ENCODE assay signal across 8 cellular contexts in the genomic region with DNA sequence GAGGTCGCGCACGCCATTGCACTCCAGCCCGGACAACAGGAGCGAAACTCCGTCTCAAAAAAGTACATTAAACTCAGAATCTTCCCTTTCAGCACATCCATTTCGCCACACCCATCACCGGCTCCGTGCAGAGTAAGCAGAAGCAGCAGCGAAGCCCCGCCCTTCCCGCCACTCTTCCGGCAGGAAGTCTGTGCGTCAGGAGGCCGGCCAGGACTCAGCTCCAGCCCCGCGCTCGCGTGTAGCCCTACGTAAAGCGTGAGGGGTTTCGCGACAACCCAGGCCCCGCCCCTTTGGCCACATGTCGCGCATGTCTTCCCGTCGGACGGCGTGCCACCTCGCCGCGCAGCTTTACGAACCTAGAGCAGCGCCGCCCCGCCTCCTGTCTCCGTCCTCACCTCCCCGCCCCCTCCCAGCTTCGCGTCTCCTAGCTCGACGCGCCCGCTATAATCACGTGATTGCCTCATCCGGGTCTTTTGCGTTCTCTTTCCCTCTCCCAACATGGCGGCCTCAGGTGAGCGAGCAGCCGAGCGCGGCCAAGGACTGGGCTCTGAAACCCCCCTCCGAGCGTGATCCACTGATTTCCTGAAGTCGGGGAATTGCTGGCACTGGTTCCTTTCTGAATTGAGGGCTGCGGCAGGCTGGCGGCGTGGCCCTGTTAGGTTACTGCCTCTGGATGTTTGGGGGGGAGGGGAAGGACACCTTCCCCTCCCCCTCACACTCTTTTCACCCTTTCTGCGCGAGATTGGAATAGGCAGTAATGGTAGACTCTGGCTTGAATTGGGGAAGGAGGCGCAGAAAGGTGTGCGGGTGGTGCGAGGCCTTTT. TPM values are rescaled to one million over a fixed set of nuclear protein-coding genes. Genes with fewer than 3 reads are reported as not detected.
DNase-seq lines count a peak whose midpoint lies in the region; ATAC-seq and TF ChIP-seq lines count a peak whose summit lies in the region.

A gene with protein sequence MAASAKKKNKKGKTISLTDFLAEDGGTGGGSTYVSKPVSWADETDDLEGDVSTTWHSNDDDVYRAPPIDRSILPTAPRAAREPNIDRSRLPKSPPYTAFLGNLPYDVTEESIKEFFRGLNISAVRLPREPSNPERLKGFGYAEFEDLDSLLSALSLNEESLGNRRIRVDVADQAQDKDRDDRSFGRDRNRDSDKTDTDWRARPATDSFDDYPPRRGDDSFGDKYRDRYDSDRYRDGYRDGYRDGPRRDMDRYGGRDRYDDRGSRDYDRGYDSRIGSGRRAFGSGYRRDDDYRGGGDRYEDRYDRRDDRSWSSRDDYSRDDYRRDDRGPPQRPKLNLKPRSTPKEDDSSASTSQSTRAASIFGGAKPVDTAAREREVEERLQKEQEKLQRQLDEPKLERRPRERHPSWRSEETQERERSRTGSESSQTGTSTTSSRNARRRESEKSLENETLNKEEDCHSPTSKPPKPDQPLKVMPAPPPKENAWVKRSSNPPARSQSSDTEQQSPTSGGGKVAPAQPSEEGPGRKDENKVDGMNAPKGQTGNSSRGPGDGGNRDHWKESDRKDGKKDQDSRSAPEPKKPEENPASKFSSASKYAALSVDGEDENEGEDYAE (plus strand): TSS at position 471 of the 824 bp plus-strand sequence. CDS start 28 bp downstream, at position 499.

- no peaks in the 10 kb centered on the region for H3K27me3 ChIP-seq in PC-9 (ENCODE audit: insufficient read depth, low read depth)

- H2AFZ ChIP-seq in PC-9 = peak within 1 kb of the TSS; percentile 79

- H3K79me2 ChIP-seq in PC-9 (ENCODE audit: low read depth) = peaks cover 65% of the 10 kb centered on the region

- POLR2A ChIA-PET in PC-9 (lab: Charles Lee; ENCODE audit: unreplicated experiment) = interaction anchor here (0.5 to 1.0 kb wide), 15 partner anchors 13 to 859 kb away, joined by 3 to 14 read pairs (median 5); partner anchors contain the start of genes ATP5MC2 and SPRYD3

- H3K4me2 ChIP-seq in PC-9 = peak within 1 kb of the TSS; percentile 86

- CTCF ChIA-PET in PC-9 (lab: Charles Lee) = interaction anchor here (0.6 to 1.2 kb wide), 6 partner anchors 14 to 495 kb away, joined by 3 to 9 read pairs (median 4); partner anchors contain the start of gene TARBP2

- peaks cover 48% of the 10 kb centered on the region for H3K4me1 ChIP-seq in PC-9 (replicated peaks; ENCODE audit: insufficient read depth)

- 0 out of 2 replicates have a peak, but pooled peaks have one; percentile 9 for TF ChIP-seq CTCF in PC-9 (conservative IDR thresholded peaks at IDR 0.05)

- no peaks in the 10 kb centered on the region for H3K9me3 ChIP-seq in PC-9 (ENCODE audit: insufficient read depth, low read depth)

- no peaks in the 10 kb centered on the region for H3K9me2 ChIP-seq in PC-9 (ENCODE audit: insufficient read depth)

- H3K36me3 ChIP-seq in PC-9 (ENCODE audit: low read depth) = peaks cover 32% of the 10 kb centered on the region; the same call in 1 of the 2 replicates

- BruUV-seq in PC-9 (replicated peaks; lab: Mats Ljungman, UMichigan) = no TSS peak

- H3F3A ChIP-seq in PC-9 (ENCODE audit: insufficient read depth, low read depth) = peaks cover 27% of the 10 kb centered on the region

- peak; percentile 99 for DNase-seq in DMS153 (lab: John Stamatoyannopoulos, UW)
- DNase-seq in Jurkat, Clone E6-1 (ENCODE audit: low read depth, low spot score) = peak; percentile 99
- DNase-seq in PC-9 = peak; percentile 97 to 99
- DNase-seq in activated T-cell treated with anti-CD3 and anti-CD28 coated beads, Interleukin-2, amount 50 U/mL, for 1 hour = peak; percentile 98
- DNase-seq in epithelial cell of prostate (ENCODE audit: low read depth, low spot score) = peak; percentile 99
- peak; percentile 100 for DNase-seq in mucosa of gallbladder (ENCODE audit: low spot score)
- peak; percentile 98 to 100 for DNase-seq in stimulated activated CD8-positive, alpha-beta memory T cell treated with anti-CD3 and anti-CD28 coated beads, Interleukin-4, amount 100 ng/mL, for 4 hours (ENCODE audit: low read depth in 2 of 2, low spot score in 1 of 2)

- peak within 1 kb of the TSS; percentile 99 for H3K4me3 ChIP-seq in Jurkat, Clone E6-1 (ENCODE audit: low read length)
- peak within 1 kb of the TSS; percentile 82 for H3K4me3 ChIP-seq in PC-9

- H3K27ac ChIP-seq in PC-9 (peak within 1 kb of the TSS; percentile 92), epithelial cell of prostate (peak within 1 kb of the TSS; percentile 96)

- intact Hi-C loops in PC-9 (cut with micrococcal nuclease; ENCODE audit: unreplicated experiment) = loop anchor here (5.0 kb wide), 1 partner anchor 41 kb away; no protein-coding TSS in a partner anchor

- peaks cover 40% of the 10 kb centered on the region for H4K20me1 ChIP-seq in PC-9 (ENCODE audit: insufficient read depth)

- peak; percentile 92 for ATAC-seq in GM21619 (IDR thresholded peaks at IDR 0.05; ENCODE audit: unreplicated experiment)

RNA-seq across cellular contexts. Expression of the gene that starts here (rescaled TPM):
- 272 TPM for polyA plus RNA-seq in Jurkat, Clone E6-1 (2012; ENCODE audit: insufficient read depth, insufficient read length)
- total RNA-seq in PC-9 (2021) (531 and 615 TPM in 2 replicates), mucosa of gallbladder (546 TPM)

Comparison
In these comparisons a context has a peak if more than half of its experiments do, and no peak if none do; other contexts are left out.
1. Peak in every context shown above with its lines: DNase-seq, ATAC-seq, H3K4me3 ChIP-seq and H3K27ac ChIP-seq.